1 cellular context compared by ENCODE assay signal in genomic region chr1:37922767-37923550, GRCh38.
TF ChIP-seq lines count a peak whose summit lies in the region.

No MANE protein-coding gene starts in this region.

TF ChIP-seq in K562, 482 proteins besides CTCF, POLR2A, EP300 and RAD21 (continued from another document and continues in another):
- TF ChIP-seq HCFC1 (IDR thresholded peaks at IDR 0.05; ENCODE audit: low read depth, low read length) (no peak), MBD2 (IDR thresholded peaks at IDR 0.05; ENCODE audit: borderline replicate concordance, low read depth) (no peak; the same call in 1 of the 2 replicates), SRSF3 (IDR thresholded peaks at IDR 0.05; ENCODE audit: insufficient read depth, low read length) (no peak), ZNF584 (CRISPR knock-in tag; IDR thresholded peaks at IDR 0.05; ENCODE audit: low read depth) (no peak), XRCC3 (IDR thresholded peaks at IDR 0.05) (no peak; the same call in 1 of the 2 replicates), MXI1 (IDR thresholded peaks at IDR 0.05; ENCODE audit: low read depth, low read length) (no peak), PRPF4 (IDR thresholded peaks at IDR 0.05; ENCODE audit: insufficient read depth, low read depth, low read length, poor library complexity, severe bottlenecking) (no peak), KAT8 (IDR thresholded peaks at IDR 0.05; ENCODE audit: low read depth) (no peak), ZNF316 (IDR thresholded peaks at IDR 0.05) (peak; percentile 93), ZNF217 (CRISPR knock-in tag; IDR thresholded peaks at IDR 0.05) (no peak), POU5F1 (IDR thresholded peaks at IDR 0.05; ENCODE audit: borderline replicate concordance, low read depth, low read length, partially characterized antibody) (no peak), NFATC3 (IDR thresholded peaks at IDR 0.05) (peak; percentile 41), RBM22 (IDR thresholded peaks at IDR 0.05; ENCODE audit: low read depth, low read length, poor library complexity, severe bottlenecking) (no peak), RBFOX2 (IDR thresholded peaks at IDR 0.05; ENCODE audit: low read depth, low read length) (no peak), CBX5 (IDR thresholded peaks at IDR 0.05; ENCODE audit: borderline replicate concordance, low read depth) (peak; percentile 34; the same call in 1 of the 2 replicates), ZNF224 (CRISPR knock-in tag; IDR thresholded peaks at IDR 0.05) (no peak), ARNT (IDR thresholded peaks at IDR 0.05) (peak; percentile 34 to 79; a peak in 1 of 4 replicates), SIX5 (IDR thresholded peaks at IDR 0.05; ENCODE audit: borderline replicate concordance in 1 of 2, insufficient read depth in 1 of 2, low read depth in 1 of 2, low read length in 2 of 2) (no peak), HMG20A (CRISPR knock-in tag; conservative IDR thresholded peaks at IDR 0.05) (no peak), RREB1 (CRISPR knock-in tag; IDR thresholded peaks at IDR 0.05) (0 out of 2 replicates have a peak, but pooled peaks have one; percentile 40), ZBTB1 (CRISPR knock-in tag; IDR thresholded peaks at IDR 0.05; ENCODE audit: borderline replicate concordance, low read depth) (no peak), SOX6 (IDR thresholded peaks at IDR 0.05) (peak; percentile 75), MYC (IDR thresholded peaks at IDR 0.05; ENCODE audit: low read depth, low read length) (peak; percentile 65; the same call in 1 of the 2 replicates), MYC (CRISPR knock-in tag; IDR thresholded peaks at IDR 0.05; ENCODE audit: borderline replicate concordance, low read depth) (no peak), NRF1 (conservative IDR thresholded peaks at IDR 0.05 in 1 of 2, IDR thresholded peaks at IDR 0.05 in 1 of 2) (peak; percentile 86 to 89), SNAPC5 (CRISPR knock-in tag; IDR thresholded peaks at IDR 0.05) (no peak), CHD2 (IDR thresholded peaks at IDR 0.05; ENCODE audit: low read depth, low read length) (no peak), HDAC6 (IDR thresholded peaks at IDR 0.05; ENCODE audit: low read depth, low read length) (no peak), ILF3 (IDR thresholded peaks at IDR 0.05; ENCODE audit: borderline replicate concordance) (no peak), ID3 (CRISPR knock-in tag; IDR thresholded peaks at IDR 0.05) (no peak), ID3 (tag; IDR thresholded peaks at IDR 0.05) (no peak), ZNF280B (CRISPR knock-in tag; IDR thresholded peaks at IDR 0.05) (no peak), TEAD1 (CRISPR knock-in tag; IDR thresholded peaks at IDR 0.05) (0 out of 4 replicates have a peak, but pooled peaks of 1 of the 2 experiments have one; percentile 29), SIRT6 (IDR thresholded peaks at IDR 0.05; ENCODE audit: low read depth, low read length) (no peak), RFX5 (IDR thresholded peaks at IDR 0.05; ENCODE audit: low read depth, low read length) (no peak), ETV5 (CRISPR knock-in tag; IDR thresholded peaks at IDR 0.05; ENCODE audit: low read depth) (peak; percentile 80), U2AF2 (optimal IDR thresholded peaks at IDR 0.05; ENCODE audit: low read depth, low read length) (no peak), ZKSCAN8 (CRISPR knock-in tag; IDR thresholded peaks at IDR 0.05) (peak; percentile 83; the same call in 1 of the 2 replicates), ZNF561 (CRISPR knock-in tag; conservative IDR thresholded peaks at IDR 0.05) (no peak), FIP1L1 (IDR thresholded peaks at IDR 0.05; ENCODE audit: low read depth, low read length, poor library complexity, severe bottlenecking) (no peak), SMARCC2 (IDR thresholded peaks at IDR 0.05; ENCODE audit: low read depth) (peak; percentile 95), TAF7 (tag; IDR thresholded peaks at IDR 0.05) (no peak), ERF (CRISPR knock-in tag; IDR thresholded peaks at IDR 0.05) (no peak), CSDE1 (IDR thresholded peaks at IDR 0.05) (peak in 1 of 2 experiments; percentile 65; a peak in 1 of 4 replicates), ARID3B (CRISPR knock-in tag; IDR thresholded peaks at IDR 0.05; ENCODE audit: borderline replicate concordance) (no peak), HDAC1 (IDR thresholded peaks at IDR 0.05) (peak in 1 of 2 experiments; percentile 80; a peak in 2 of 4 replicates), NFXL1 (CRISPR knock-in tag; IDR thresholded peaks at IDR 0.05) (no peak)
- TF ChIP-seq, protein P1, sequence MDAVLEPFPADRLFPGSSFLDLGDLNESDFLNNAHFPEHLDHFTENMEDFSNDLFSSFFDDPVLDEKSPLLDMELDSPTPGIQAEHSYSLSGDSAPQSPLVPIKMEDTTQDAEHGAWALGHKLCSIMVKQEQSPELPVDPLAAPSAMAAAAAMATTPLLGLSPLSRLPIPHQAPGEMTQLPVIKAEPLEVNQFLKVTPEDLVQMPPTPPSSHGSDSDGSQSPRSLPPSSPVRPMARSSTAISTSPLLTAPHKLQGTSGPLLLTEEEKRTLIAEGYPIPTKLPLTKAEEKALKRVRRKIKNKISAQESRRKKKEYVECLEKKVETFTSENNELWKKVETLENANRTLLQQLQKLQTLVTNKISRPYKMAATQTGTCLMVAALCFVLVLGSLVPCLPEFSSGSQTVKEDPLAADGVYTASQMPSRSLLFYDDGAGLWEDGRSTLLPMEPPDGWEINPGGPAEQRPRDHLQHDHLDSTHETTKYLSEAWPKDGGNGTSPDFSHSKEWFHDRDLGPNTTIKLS (IDR thresholded peaks at IDR 0.05; ENCODE audit: borderline replicate concordance, low read depth) = no peak
- TF ChIP-seq, protein P2, sequence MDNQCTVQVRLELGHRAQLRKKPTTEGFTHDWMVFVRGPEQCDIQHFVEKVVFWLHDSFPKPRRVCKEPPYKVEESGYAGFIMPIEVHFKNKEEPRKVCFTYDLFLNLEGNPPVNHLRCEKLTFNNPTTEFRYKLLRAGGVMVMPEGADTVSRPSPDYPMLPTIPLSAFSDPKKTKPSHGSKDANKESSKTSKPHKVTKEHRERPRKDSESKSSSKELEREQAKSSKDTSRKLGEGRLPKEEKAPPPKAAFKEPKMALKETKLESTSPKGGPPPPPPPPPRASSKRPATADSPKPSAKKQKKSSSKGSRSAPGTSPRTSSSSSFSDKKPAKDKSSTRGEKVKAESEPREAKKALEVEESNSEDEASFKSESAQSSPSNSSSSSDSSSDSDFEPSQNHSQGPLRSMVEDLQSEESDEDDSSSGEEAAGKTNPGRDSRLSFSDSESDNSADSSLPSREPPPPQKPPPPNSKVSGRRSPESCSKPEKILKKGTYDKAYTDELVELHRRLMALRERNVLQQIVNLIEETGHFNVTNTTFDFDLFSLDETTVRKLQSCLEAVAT (IDR thresholded peaks at IDR 0.05) = 0 out of 4 replicates have a peak, but pooled peaks of 1 of the 2 experiments have one; percentile 57
- TF ChIP-seq, protein P3, sequence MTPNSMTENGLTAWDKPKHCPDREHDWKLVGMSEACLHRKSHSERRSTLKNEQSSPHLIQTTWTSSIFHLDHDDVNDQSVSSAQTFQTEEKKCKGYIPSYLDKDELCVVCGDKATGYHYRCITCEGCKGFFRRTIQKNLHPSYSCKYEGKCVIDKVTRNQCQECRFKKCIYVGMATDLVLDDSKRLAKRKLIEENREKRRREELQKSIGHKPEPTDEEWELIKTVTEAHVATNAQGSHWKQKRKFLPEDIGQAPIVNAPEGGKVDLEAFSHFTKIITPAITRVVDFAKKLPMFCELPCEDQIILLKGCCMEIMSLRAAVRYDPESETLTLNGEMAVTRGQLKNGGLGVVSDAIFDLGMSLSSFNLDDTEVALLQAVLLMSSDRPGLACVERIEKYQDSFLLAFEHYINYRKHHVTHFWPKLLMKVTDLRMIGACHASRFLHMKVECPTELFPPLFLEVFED (CRISPR knock-in tag; conservative IDR thresholded peaks at IDR 0.05) = no peak
- TF ChIP-seq, protein P4, sequence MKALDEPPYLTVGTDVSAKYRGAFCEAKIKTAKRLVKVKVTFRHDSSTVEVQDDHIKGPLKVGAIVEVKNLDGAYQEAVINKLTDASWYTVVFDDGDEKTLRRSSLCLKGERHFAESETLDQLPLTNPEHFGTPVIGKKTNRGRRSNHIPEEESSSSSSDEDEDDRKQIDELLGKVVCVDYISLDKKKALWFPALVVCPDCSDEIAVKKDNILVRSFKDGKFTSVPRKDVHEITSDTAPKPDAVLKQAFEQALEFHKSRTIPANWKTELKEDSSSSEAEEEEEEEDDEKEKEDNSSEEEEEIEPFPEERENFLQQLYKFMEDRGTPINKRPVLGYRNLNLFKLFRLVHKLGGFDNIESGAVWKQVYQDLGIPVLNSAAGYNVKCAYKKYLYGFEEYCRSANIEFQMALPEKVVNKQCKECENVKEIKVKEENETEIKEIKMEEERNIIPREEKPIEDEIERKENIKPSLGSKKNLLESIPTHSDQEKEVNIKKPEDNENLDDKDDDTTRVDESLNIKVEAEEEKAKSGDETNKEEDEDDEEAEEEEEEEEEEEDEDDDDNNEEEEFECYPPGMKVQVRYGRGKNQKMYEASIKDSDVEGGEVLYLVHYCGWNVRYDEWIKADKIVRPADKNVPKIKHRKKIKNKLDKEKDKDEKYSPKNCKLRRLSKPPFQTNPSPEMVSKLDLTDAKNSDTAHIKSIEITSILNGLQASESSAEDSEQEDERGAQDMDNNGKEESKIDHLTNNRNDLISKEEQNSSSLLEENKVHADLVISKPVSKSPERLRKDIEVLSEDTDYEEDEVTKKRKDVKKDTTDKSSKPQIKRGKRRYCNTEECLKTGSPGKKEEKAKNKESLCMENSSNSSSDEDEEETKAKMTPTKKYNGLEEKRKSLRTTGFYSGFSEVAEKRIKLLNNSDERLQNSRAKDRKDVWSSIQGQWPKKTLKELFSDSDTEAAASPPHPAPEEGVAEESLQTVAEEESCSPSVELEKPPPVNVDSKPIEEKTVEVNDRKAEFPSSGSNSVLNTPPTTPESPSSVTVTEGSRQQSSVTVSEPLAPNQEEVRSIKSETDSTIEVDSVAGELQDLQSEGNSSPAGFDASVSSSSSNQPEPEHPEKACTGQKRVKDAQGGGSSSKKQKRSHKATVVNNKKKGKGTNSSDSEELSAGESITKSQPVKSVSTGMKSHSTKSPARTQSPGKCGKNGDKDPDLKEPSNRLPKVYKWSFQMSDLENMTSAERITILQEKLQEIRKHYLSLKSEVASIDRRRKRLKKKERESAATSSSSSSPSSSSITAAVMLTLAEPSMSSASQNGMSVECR (CRISPR knock-in tag; IDR thresholded peaks at IDR 0.05) = no peak
